Comparison of ENCODE assay signal across 28 cellular contexts in genomic region chr2:48240912-48241311, GRCh38.
"Had no signal": no experiment of that assay in that cellular context is flagged by ENCODE, and none has a peak within 500 bp of the region (broad histone marks: within the 10 kb centered on the region; RNA-seq: fewer than 3 reads in every experiment).

No MANE protein-coding gene starts in this region.

- H3K27me3 ChIP-seq: dorsolateral prefrontal cortex, foreskin keratinocyte, gastroesophageal sphincter, heart left ventricle, left lung, neutrophil, pancreas, stomach, thyroid gland, vagina had no signal

- H3K9me3 ChIP-seq: gastroesophageal sphincter, heart left ventricle, left lung, neutrophil, pancreas, stomach, thyroid gland, vagina had no signal

- H3K36me3 ChIP-seq: gastroesophageal sphincter, heart left ventricle, left lung, neutrophil, pancreas, stomach, thyroid gland, vagina had no signal

- H3K27me3 Mint-ChIP-seq: naive thymus-derived CD4-positive, alpha-beta T cell; progenitor cell of endocrine pancreas had no signal

- H3K4me2 ChIP-seq: smooth muscle cell had no signal

- DNase-seq: cerebellar nuclear complex; cortex of kidney; dorsolateral prefrontal cortex; effector CD4-positive, alpha-beta T cell; foreskin keratinocyte; heart left ventricle; hippocampal formation; immature natural killer cell; left lung; mesenchymal stem cell; midbrain; naive thymus-derived CD4-positive, alpha-beta T cell; pancreas; stimulated activated CD4-positive, alpha-beta T cell treated with anti-CD3 and anti-CD28 coated beads, Interleukin-12 subunit alpha, Interleukin-12 subunit beta, amount 100 ng/mL, for 4 hours; stimulated activated CD4-positive, alpha-beta T cell treated with anti-CD3 and anti-CD28 coated beads, Interleukin-1b, Interleukin-23, amount 100 ng/mL, for 48 hours; stimulated activated CD4-positive, alpha-beta T cell treated with anti-CD3 and anti-CD28 coated beads, Interleukin-4, amount 100 ng/mL, for 1 hour; stimulated activated naive CD4-positive, alpha-beta T cell treated with Interleukin-2 at 50 U/mL for 16 hours; stomach; thyroid gland; trophoblast cell had no signal

- H3K36me3 Mint-ChIP-seq: stimulated activated effector memory CD8-positive, alpha-beta T cell treated with anti-CD3 and anti-CD28 coated beads, Interleukin-12 subunit alpha, Interleukin-12 subunit beta, amount 100 ng/mL, for 72 hours had no signal

- H3K9me3 Mint-ChIP-seq: immature natural killer cell, nephron had no signal

- H3K4me1 Mint-ChIP-seq: immature natural killer cell, nephron had no signal

- H3K4me3 Mint-ChIP-seq: immature natural killer cell; naive thymus-derived CD4-positive, alpha-beta T cell; nephron; stimulated activated effector memory CD8-positive, alpha-beta T cell treated with anti-CD3 and anti-CD28 coated beads, Interleukin-12 subunit alpha, Interleukin-12 subunit beta, amount 100 ng/mL, for 72 hours had no signal

- H3K4me3 ChIP-seq: dorsolateral prefrontal cortex, gastroesophageal sphincter, heart left ventricle, left lung, pancreas, smooth muscle cell, stomach, thyroid gland, vagina had no signal

- H3K27ac Mint-ChIP-seq: immature natural killer cell; naive thymus-derived CD4-positive, alpha-beta T cell; nephron; progenitor cell of endocrine pancreas; stimulated activated effector memory CD8-positive, alpha-beta T cell treated with anti-CD3 and anti-CD28 coated beads, Interleukin-12 subunit alpha, Interleukin-12 subunit beta, amount 100 ng/mL, for 72 hours had no signal

- H3K27ac ChIP-seq: dorsolateral prefrontal cortex, epithelial cell of prostate, foreskin keratinocyte, gastroesophageal sphincter, heart left ventricle, left lung, neutrophil, pancreas, stomach, thyroid gland, vagina had no signal

- H3K4me1 ChIP-seq: foreskin keratinocyte, gastroesophageal sphincter, left lung, pancreas, stomach, thyroid gland, vagina had no signal
